8 cellular contexts compared by ENCODE assay signal in the genomic region with DNA sequence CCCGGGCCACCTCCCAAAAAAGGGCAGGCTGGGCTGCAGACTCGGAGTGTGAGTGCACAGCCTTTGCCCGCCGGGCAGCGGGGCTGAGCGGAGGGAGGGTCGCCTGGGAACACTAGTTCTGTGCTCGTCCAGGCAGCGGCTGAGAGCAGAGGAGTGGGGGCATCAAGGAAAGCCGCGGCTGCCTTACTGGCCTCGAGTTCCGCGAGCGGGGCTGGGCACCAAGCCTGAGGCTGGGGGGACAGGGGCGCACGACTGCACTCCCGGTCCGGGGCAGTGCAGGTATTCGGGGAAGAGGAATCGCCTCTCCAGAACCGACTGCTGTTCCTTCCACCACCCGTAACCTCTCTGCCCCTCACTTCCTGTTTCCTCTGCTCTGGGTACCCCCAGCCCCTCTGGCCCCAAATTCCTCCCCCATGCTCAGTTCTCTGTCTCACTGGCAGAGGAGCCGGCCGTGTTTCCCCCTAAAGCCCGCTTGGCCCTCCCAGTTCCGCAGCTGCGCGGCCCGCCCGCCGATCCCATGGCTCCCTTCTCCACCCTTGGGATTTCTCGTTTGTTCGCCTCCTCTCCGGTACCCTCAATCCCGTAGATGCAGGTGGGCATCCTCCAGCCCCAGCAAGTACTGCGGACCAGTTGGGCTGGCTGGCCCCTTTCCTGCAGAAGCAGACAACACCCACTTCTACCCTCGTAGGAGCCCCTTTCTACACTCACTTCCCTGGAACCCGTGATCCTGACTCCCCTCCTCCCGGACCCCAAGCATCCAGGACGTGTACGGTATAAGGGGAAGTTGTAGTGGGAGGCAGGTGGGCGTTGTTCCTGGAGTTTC. TPM values are rescaled to one million over a fixed set of nuclear protein-coding genes. Genes with fewer than 3 reads are reported as not detected.
DNase-seq lines count a peak whose midpoint lies in the region; ATAC-seq, FAIRE-seq and TF ChIP-seq lines count a peak whose summit lies in the region.

No MANE protein-coding gene starts in this region.

- peaks cover 67% of the 10 kb centered on the region for H3K4me1 Mint-ChIP-seq in CD8-positive, alpha-beta T cell (ENCODE audit: low read depth)

- peak overlapping the region; percentile 86 for H3K4me3 Mint-ChIP-seq in CD8-positive, alpha-beta T cell

- H3K9me3 Mint-ChIP-seq in CD8-positive, alpha-beta T cell, result no peaks in the 10 kb centered on the region

- no peaks in the 10 kb centered on the region for H3K27me3 ChIP-seq in CD8-positive, alpha-beta T cell (ENCODE audit: insufficient read depth, low read length)
- H3K27me3 ChIP-seq in bronchial epithelial cell (ENCODE audit: control insufficient read depth, insufficient read depth, low read length) (no peaks in the 10 kb centered on the region), thoracic aorta (replicated peaks; ENCODE audit: insufficient read depth) (no peaks in the 10 kb centered on the region)

- in situ Hi-C loops in KBM-7 (cut with MboI; ENCODE audit: low pct_unique_long_range_greater_than_20kb, low sequenced_read_pairs), result no loop called here

- peaks cover 58% of the 10 kb centered on the region for H3K4me1 ChIP-seq in CD8-positive, alpha-beta T cell (ENCODE audit: insufficient read depth, low read length)
- peaks cover 4 to 19% of the 10 kb centered on the region in 2 donors for H3K4me1 ChIP-seq in thoracic aorta (ENCODE audit: control insufficient read depth in 1 of 2, low read depth in 2 of 2)

- H3K27ac Mint-ChIP-seq in CD8-positive, alpha-beta T cell, result peak overlapping the region; percentile 91

- H3K27ac ChIP-seq in CD8-positive, alpha-beta T cell (ENCODE audit: low read depth, low read length), result peak overlapping the region; percentile 20
- peak overlapping the region in 1 of 2 donors; percentile 9 for H3K27ac ChIP-seq in thoracic aorta

- peaks cover 29% of the 10 kb centered on the region for H3K36me3 Mint-ChIP-seq in CD8-positive, alpha-beta T cell

- peak; percentile 37 for ATAC-seq in CD8-positive, alpha-beta T cell
- ATAC-seq in thoracic aorta (ENCODE audit: insufficient number of reproducible peaks, low FRiP score, low read depth) (no peak), HG03520 (IDR thresholded peaks at IDR 0.05; ENCODE audit: unreplicated experiment) (no peak), GM18511 (IDR thresholded peaks at IDR 0.05; ENCODE audit: unreplicated experiment) (no peak)

- peaks cover 13% of the 10 kb centered on the region for H3K36me3 ChIP-seq in CD8-positive, alpha-beta T cell (ENCODE audit: insufficient read depth, low read length)
- H3K36me3 ChIP-seq in bronchial epithelial cell (ENCODE audit: control insufficient read depth, insufficient read depth, low read length), result peaks cover 6% of the 10 kb centered on the region
- H3K36me3 ChIP-seq in thoracic aorta, result peaks cover 10% of the 10 kb centered on the region

- no peaks in the 10 kb centered on the region for H3K9me3 ChIP-seq in CD8-positive, alpha-beta T cell (ENCODE audit: low read length)
- H3K9me3 ChIP-seq in thoracic aorta, result no peaks in the 10 kb centered on the region

- TF ChIP-seq CTCF in CD8-positive, alpha-beta T cell (IDR thresholded peaks at IDR 0.05), result no peak
- TF ChIP-seq CTCF in bronchial epithelial cell (IDR thresholded peaks at IDR 0.05; ENCODE audit: insufficient read depth, low read length, severe bottlenecking) (no peak), thoracic aorta (IDR thresholded peaks at IDR 0.05) (no peak)

- POLR2A ChIA-PET in CD8-positive, alpha-beta T cell (lab: Charles Lee), result interaction anchor here (1.0 kb wide), 1 partner anchor 10 kb away, joined by 3 read pairs; no protein-coding TSS in a partner anchor

- intact Hi-C loops in CD8-positive, alpha-beta T cell (cut with DNase I, micrococcal nuclease), result no loop called here

- peak overlapping the region; percentile 54 for H3K4me3 ChIP-seq in CD8-positive, alpha-beta T cell (ENCODE audit: low read depth, low read length)
- H3K4me3 ChIP-seq in bronchial epithelial cell (ENCODE audit: low read depth, low read length) (peak overlapping the region; percentile 47), thoracic aorta (peak overlapping the region; percentile 76)

- CTCF ChIA-PET in CD8-positive, alpha-beta T cell (lab: Charles Lee), result no interaction called here

- DNase-seq in CD8-positive, alpha-beta T cell, result peak in 2 of 7 experiments; percentile 27 to 30
- DNase-seq in KBM-7, result peak; percentile 58
- no peak for DNase-seq in bronchial epithelial cell (ENCODE audit: low read depth)
- DNase-seq in left kidney (ENCODE audit: low read depth, low spot score), result peak; percentile 68
- no peak for DNase-seq in thoracic aorta (ENCODE audit: low spot score)
- DNase-seq in globus pallidus (ENCODE audit: low spot score), result no peak

- H3K27me3 Mint-ChIP-seq in CD8-positive, alpha-beta T cell (ENCODE audit: low read depth), result no peaks in the 10 kb centered on the region

- FAIRE-seq in bronchial epithelial cell (lab: Jason Lieb, UNC), result no peak

RNA-seq across cellular contexts. Expression of gene RING1, which starts 5.1 kb away (rescaled TPM):
- total RNA-seq in CD8-positive, alpha-beta T cell, result 10 to 100 TPM; 29.1 to 29.5 TPM
- 43.4 and 50.7 TPM in 2 replicates for total RNA-seq in bronchial epithelial cell
- total RNA-seq in thoracic aorta, result 10 to 100 TPM; 13.2 to 17.3 TPM

RNA-seq across cellular contexts. Expression of gene HSD17B8, which starts 8.9 kb away (rescaled TPM):
- total RNA-seq in CD8-positive, alpha-beta T cell, result 10 to 100 TPM in 1 of 2 experiments, 1 to 10 TPM in 1; 7.0 to 10.4 TPM
- total RNA-seq in bronchial epithelial cell, result 59.8 and 76.4 TPM in 2 replicates
- total RNA-seq in thoracic aorta, result 10 to 100 TPM in 1 of 2 donors, 1 to 10 TPM in 1; 4.0 to 15.0 TPM

RNA-seq across cellular contexts. Expression of gene SLC39A7, which starts 12.7 kb away (rescaled TPM):
- 10 to 100 TPM in 1 of 2 experiments, 1 to 10 TPM in 1; 9.7 to 11.0 TPM for total RNA-seq in CD8-positive, alpha-beta T cell
- total RNA-seq in bronchial epithelial cell (90.4 and 94.0 TPM in 2 replicates), thoracic aorta (100 to 1,000 TPM in 1 of 2 donors, 10 to 100 TPM in 1; 71.3 to 106 TPM)

RNA-seq across cellular contexts. Expression of gene RXRB, which starts 12.9 kb away (rescaled TPM):
- total RNA-seq in CD8-positive, alpha-beta T cell, result 10 to 100 TPM; 39.2 to 40.0 TPM
- 13.2 and 15.3 TPM in 2 replicates for total RNA-seq in bronchial epithelial cell
- total RNA-seq in thoracic aorta, result 10 to 100 TPM; 38.7 to 47.2 TPM

RNA-seq across cellular contexts. Expression of gene COL11A2, which starts 21.1 kb away (rescaled TPM):
- total RNA-seq in CD8-positive, alpha-beta T cell, result 1 to 10 TPM; 1.5 to 1.9 TPM
- total RNA-seq in bronchial epithelial cell, result under 0.01 TPM in 2 replicates
- total RNA-seq in thoracic aorta, result 1 to 10 TPM; 1.9 to 3.4 TPM

Comparison
In these comparisons a context has a peak if more than half of its experiments do, and no peak if none do; other contexts are left out.
1. DNase-seq: peak in KBM-7 (single experiment) and left kidney (single experiment); none in bronchial epithelial cell (single experiment), thoracic aorta (single experiment) and globus pallidus (single experiment).
2. Peak in every context shown above with its lines, with median percentiles within 50 percentile points of each other: H3K4me3 ChIP-seq.